In the genomic region with DNA sequence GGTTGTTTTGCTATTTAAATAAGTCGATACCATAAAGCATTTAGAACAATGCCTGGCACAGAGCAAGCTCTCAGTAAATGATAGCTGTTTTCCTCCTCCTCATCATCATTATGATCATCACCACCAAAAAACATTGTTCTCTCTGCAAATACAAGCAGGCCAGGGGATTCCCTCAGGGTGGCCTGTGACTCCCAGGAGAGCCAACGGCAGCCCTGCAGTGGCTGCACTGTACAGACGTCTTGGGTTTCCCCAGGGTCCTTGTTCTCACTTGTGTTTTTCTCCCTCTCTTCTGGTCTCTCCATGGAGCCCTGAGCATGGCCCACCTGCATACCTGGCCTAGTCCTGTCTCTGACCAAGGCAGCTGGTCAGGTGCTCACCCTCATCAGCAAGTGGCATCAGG, we compare ENCODE assay signal across 19 cellular contexts.
DNase-seq lines count a peak whose midpoint lies in the region; ATAC-seq and TF ChIP-seq lines count a peak whose summit lies in the region.
"Had no signal": no experiment of that assay in that cellular context is flagged by ENCODE, and none has a peak within 500 bp of the region (broad histone marks: within the 10 kb centered on the region; RNA-seq: fewer than 3 reads in every experiment).

No MANE protein-coding gene starts in this region.

- H3K9me3 ChIP-seq in esophagus squamous epithelium, result no peaks in the 10 kb centered on the region
- H3K9me3 ChIP-seq in aorta (ENCODE audit: control insufficient read depth, low read length), result peaks cover 3% of the 10 kb centered on the region
- H3K9me3 ChIP-seq in CD8-positive, alpha-beta memory T cell (ENCODE audit: low read length), result no peaks in the 10 kb centered on the region
- H3K9me3 ChIP-seq: BE2C, HAP-1 had no signal

- H3K4me1 ChIP-seq in esophagus squamous epithelium (peaks cover 17 to 91% (median 23%) of the 10 kb centered on the region in 3 donors), aorta (ENCODE audit: control insufficient read depth in 1 of 2, insufficient read depth in 2 of 2, low read length in 2 of 2) (no peaks in the 10 kb centered on the region)
- H3K4me1 ChIP-seq in CD8-positive, alpha-beta memory T cell (ENCODE audit: insufficient read depth, low read length), result peaks cover 35% of the 10 kb centered on the region
- H3K4me1 ChIP-seq: HAP-1 had no signal

- peaks cover 53% of the 10 kb centered on the region for H3K4me1 Mint-ChIP-seq in stimulated activated naive CD8-positive, alpha-beta T cell treated with anti-CD3 and anti-CD28 coated beads, Interleukin-15, Interleukin-2, amounts not matched to agents 100 ng/mL and 50 ng/mL, for 24 hours (ENCODE audit: low read depth)
- H3K4me1 Mint-ChIP-seq in CD8-positive, alpha-beta memory T cell, result peaks cover 31 to 40% (median 35%) of the 10 kb centered on the region in 3 donors
- no peaks in the 10 kb centered on the region for H3K4me1 Mint-ChIP-seq in glutamatergic neuron (ENCODE audit: low read depth, unreplicated experiment)

- POLR2A ChIA-PET in CD8-positive, alpha-beta memory T cell (lab: Charles Lee), result no interaction called here

- no peaks in the 10 kb centered on the region for H3K27me3 Mint-ChIP-seq in stimulated activated naive CD8-positive, alpha-beta T cell treated with anti-CD3 and anti-CD28 coated beads, Interleukin-15, Interleukin-2, amounts not matched to agents 100 ng/mL and 50 ng/mL, for 24 hours
- H3K27me3 Mint-ChIP-seq in CD8-positive, alpha-beta memory T cell, result peaks cover 3 to 9% of the 10 kb centered on the region in 2 donors
- H3K27me3 Mint-ChIP-seq in glutamatergic neuron (ENCODE audit: unreplicated experiment), result no peaks in the 10 kb centered on the region

- H3K4me3 Mint-ChIP-seq in stimulated activated naive CD8-positive, alpha-beta T cell treated with anti-CD3 and anti-CD28 coated beads, Interleukin-15, Interleukin-2, amounts not matched to agents 100 ng/mL and 50 ng/mL, for 24 hours, result no peak overlapping the region
- no peak overlapping the region for H3K4me3 Mint-ChIP-seq in CD8-positive, alpha-beta memory T cell
- no peak overlapping the region for H3K4me3 Mint-ChIP-seq in glutamatergic neuron (ENCODE audit: unreplicated experiment)

- DNase-seq in stimulated activated naive CD8-positive, alpha-beta T cell treated with anti-CD3 and anti-CD28 coated beads, Interleukin-15, Interleukin-2, amounts not matched to agents 100 U/mL and 50 U/mL, for 24 hours, result no peak
- DNase-seq in GM20000 (ENCODE audit: low spot score) (peak; percentile 17), esophagus squamous epithelium (lab: John Stamatoyannopoulos, UW) (no peak), aorta (no peak), kidney glomerular epithelial cell (lab: John Stamatoyannopoulos, UW) (no peak), glutamatergic neuron (no peak)
- DNase-seq in CD8-positive, alpha-beta memory T cell, result no peak
- DNase-seq: BE2C, EL, GF-D8, IMR-90, NCI-H1105, NCI-H1694 treated with DMSO at 0.1 percent for 48 hours, NCI-H446 treated with DMSO at 0.1 percent for 48 hours, NCI-H526 treated with DMSO at 0.1 percent for 48 hours, Right ventricle myocardium superior had no signal

- H3K27me3 ChIP-seq in esophagus squamous epithelium, result no peaks in the 10 kb centered on the region
- no peaks in the 10 kb centered on the region for H3K27me3 ChIP-seq in aorta (ENCODE audit: control insufficient read depth in 1 of 2, insufficient read depth in 2 of 2, low read length in 1 of 2)
- no peaks in the 10 kb centered on the region for H3K27me3 ChIP-seq in CD8-positive, alpha-beta memory T cell (ENCODE audit: insufficient read depth, low read length, poor library complexity, severe bottlenecking)
- H3K27me3 ChIP-seq: BE2C had no signal

- peak overlapping the region in 3 of 4 donors; percentile 64 to 87 (median 71) for H3K27ac ChIP-seq in esophagus squamous epithelium
- H3K27ac ChIP-seq in aorta (ENCODE audit: low read depth in 1 of 2, low read length in 2 of 2), result no peak overlapping the region
- H3K27ac ChIP-seq in CD8-positive, alpha-beta memory T cell (ENCODE audit: low read depth, low read length), result no peak overlapping the region
- H3K27ac ChIP-seq: KMS-11 had no signal

- H3K4me3 ChIP-seq in esophagus squamous epithelium (no peak overlapping the region), aorta (ENCODE audit: low read length in 2 of 2) (no peak overlapping the region)
- H3K4me3 ChIP-seq in CD8-positive, alpha-beta memory T cell (ENCODE audit: low read length), result no peak overlapping the region
- H3K4me3 ChIP-seq: HAP-1 had no signal

- ATAC-seq in stimulated activated naive CD8-positive, alpha-beta T cell treated with anti-CD3 and anti-CD28 coated beads, Interleukin-15, Interleukin-2, amounts not matched to agents 100 U/mL and 50 U/mL, for 24 hours, result no peak
- peak; percentile 23 for ATAC-seq in aorta (ENCODE audit: low FRiP score)

- H3K36me3 ChIP-seq in esophagus squamous epithelium, result no peaks in the 10 kb centered on the region
- no peaks in the 10 kb centered on the region for H3K36me3 ChIP-seq in aorta (ENCODE audit: control insufficient read depth in 1 of 2, insufficient read depth in 2 of 2, low read length in 1 of 2)
- no peaks in the 10 kb centered on the region for H3K36me3 ChIP-seq in CD8-positive, alpha-beta memory T cell (ENCODE audit: insufficient read depth, low read length)
- H3K36me3 ChIP-seq: BE2C, HAP-1 had no signal

- WGBS in esophagus squamous epithelium, 2 donors, result 71 to 87% methylated on average over 3 of the region's 3 CpGs
- WGBS in aorta, 2 donors, result 77 to 81% methylated on average over 3 of the region's 3 CpGs

- CTCF ChIA-PET in CD8-positive, alpha-beta memory T cell (lab: Charles Lee), result interaction anchor here (1.1 kb wide), 1 partner anchor 37 kb away, joined by 3 read pairs; no protein-coding TSS in a partner anchor

- TF ChIP-seq CTCF in GM20000 (IDR thresholded peaks at IDR 0.05; ENCODE audit: extremely low read depth, missing control alignments) (no peak), esophagus squamous epithelium (IDR thresholded peaks at IDR 0.05) (no peak), glutamatergic neuron (IDR thresholded peaks at IDR 0.05; ENCODE audit: partially characterized antibody, unreplicated experiment) (no peak)

- H3K36me3 Mint-ChIP-seq in stimulated activated naive CD8-positive, alpha-beta T cell treated with anti-CD3 and anti-CD28 coated beads, Interleukin-15, Interleukin-2, amounts not matched to agents 100 ng/mL and 50 ng/mL, for 24 hours (ENCODE audit: low read depth), result peaks cover 3% of the 10 kb centered on the region
- no peaks in the 10 kb centered on the region for H3K36me3 Mint-ChIP-seq in CD8-positive, alpha-beta memory T cell
- H3K36me3 Mint-ChIP-seq in glutamatergic neuron (ENCODE audit: unreplicated experiment), result no peaks in the 10 kb centered on the region

- peak overlapping the region; percentile 4 for H3K27ac Mint-ChIP-seq in stimulated activated naive CD8-positive, alpha-beta T cell treated with anti-CD3 and anti-CD28 coated beads, Interleukin-15, Interleukin-2, amounts not matched to agents 100 ng/mL and 50 ng/mL, for 24 hours
- H3K27ac Mint-ChIP-seq in CD8-positive, alpha-beta memory T cell, result peak overlapping the region in 2 of 8 donors; percentile 11 to 45
- H3K27ac Mint-ChIP-seq in glutamatergic neuron (ENCODE audit: unreplicated experiment), result no peak overlapping the region

- intact Hi-C loops in esophagus squamous epithelium (cut with DNase I), result no loop called here
- intact Hi-C loops in aorta (cut with DNase I), result no loop called here

- TF ChIP-seq POLR2A in esophagus squamous epithelium (IDR thresholded peaks at IDR 0.05), result no peak

- H3K9me3 Mint-ChIP-seq in stimulated activated naive CD8-positive, alpha-beta T cell treated with anti-CD3 and anti-CD28 coated beads, Interleukin-15, Interleukin-2, amounts not matched to agents 100 ng/mL and 50 ng/mL, for 24 hours, result no peaks in the 10 kb centered on the region
- peaks cover 0 to 2% (median 0%) of the 10 kb centered on the region in 5 donors for H3K9me3 Mint-ChIP-seq in CD8-positive, alpha-beta memory T cell
- H3K9me3 Mint-ChIP-seq in glutamatergic neuron (ENCODE audit: unreplicated experiment), result no peaks in the 10 kb centered on the region

Comparison
In these comparisons a context has a peak if more than half of its experiments do, and no peak if none do; other contexts are left out.
1. H3K27ac ChIP-seq: peak in esophagus squamous epithelium (3 of 4); none in aorta (0 of 2) and CD8-positive, alpha-beta memory T cell (single experiment).